In the genomic region with DNA sequence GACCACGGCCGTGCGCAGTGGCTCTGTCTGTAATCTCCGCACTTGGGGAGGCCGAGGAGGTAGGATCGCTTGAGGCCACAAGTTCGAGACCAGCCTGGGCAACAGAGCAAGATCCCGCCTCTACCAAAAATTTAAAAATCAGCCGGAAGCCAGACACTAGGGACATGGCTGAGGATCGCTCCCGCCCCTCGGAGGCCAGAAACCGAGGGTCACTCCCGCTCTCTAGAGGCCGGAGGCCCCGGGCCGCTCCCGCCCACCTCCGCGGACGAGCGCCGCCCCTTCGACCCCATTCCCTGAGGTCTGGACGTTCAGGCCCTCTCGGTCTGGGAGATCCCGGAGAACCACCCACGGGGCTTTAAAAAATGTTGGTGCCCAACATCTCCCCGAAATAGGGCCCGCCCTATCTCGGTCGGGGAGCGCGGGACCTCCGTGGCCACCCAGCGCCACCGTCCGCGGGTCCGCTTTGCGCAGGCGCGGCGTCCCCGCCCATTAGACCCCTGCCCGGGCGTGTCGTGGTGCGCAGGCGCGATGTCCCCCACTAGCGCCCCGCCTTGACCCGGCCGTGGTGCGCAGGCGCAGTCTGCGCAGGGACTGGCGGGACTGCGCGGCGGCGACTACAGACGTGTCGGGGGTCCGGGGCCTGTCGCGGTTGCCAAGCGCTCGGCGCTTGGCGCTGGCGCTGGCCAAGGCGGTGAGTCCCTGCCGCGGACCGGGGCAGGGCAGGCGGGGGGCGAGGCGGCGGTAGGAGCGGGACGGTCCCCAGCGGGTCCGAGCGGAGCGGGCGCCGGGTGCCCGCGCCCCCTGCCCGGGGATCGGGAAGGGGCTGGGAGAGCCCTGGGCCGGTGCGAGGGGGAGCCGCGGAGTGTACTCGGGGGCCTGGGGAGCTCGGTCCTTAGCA, we compare ENCODE assay signal across 8 cellular contexts.
DNase-seq lines count a peak whose midpoint lies in the region; ATAC-seq and TF ChIP-seq lines count a peak whose summit lies in the region.
"Not testable (repeated sequence)": the region's sequence is repeated elsewhere in the genome, so short reads cannot be mapped to it uniquely, and the experiment has no call there.

No MANE protein-coding gene starts in this region.

- H3K4me2 ChIP-seq in SK-N-SH: peak overlapping the region; percentile 72

- peak overlapping the region; percentile 85 for H2AFZ ChIP-seq in SK-N-SH (ENCODE audit: low read depth)

- not testable (repeated sequence) for TF ChIP-seq RAD21 in SK-N-SH (IDR thresholded peaks at IDR 0.05; ENCODE audit: low read length)

- CTCF ChIA-PET in BJ (lab: Yijun Ruan, JAX); SK-N-SH (lab: Yijun Ruan, JAX); activated naive CD4-positive, alpha-beta T cell treated with anti-CD3 and anti-CD28 coated beads, Interleukin-2, amount 10 ng/mL, durations not matched to agents 7 days and 5 days (lab: Charles Lee): not testable (repeated sequence)

- POLR2A ChIA-PET in BJ (lab: Charles Lee); SK-N-SH (lab: Yijun Ruan, JAX): not testable (repeated sequence)

- not testable (repeated sequence) for H3K36me3 ChIP-seq in BJ (ENCODE audit: control insufficient read depth, insufficient read depth, low read length); SK-N-SH (replicated peaks in 1 of 2; ENCODE audit: control insufficient read depth in 1 of 2, insufficient read depth in 2 of 2, low read length in 1 of 2)

- H3K27me3 ChIP-seq in BJ (ENCODE audit: control insufficient read depth, insufficient read depth, low read length); SK-N-SH (ENCODE audit: insufficient read depth): not testable (repeated sequence)

- H3K4me3 Mint-ChIP-seq in activated naive CD4-positive, alpha-beta T cell treated with anti-CD3 and anti-CD28 coated beads, Interleukin-2, amount 10 ng/mL, durations not matched to agents 7 days and 5 days: peak overlapping the region; percentile 79

- H3K27ac Mint-ChIP-seq in activated naive CD4-positive, alpha-beta T cell treated with anti-CD3 and anti-CD28 coated beads, Interleukin-2, amount 10 ng/mL, durations not matched to agents 7 days and 5 days: peak overlapping the region; percentile 86

- not testable (repeated sequence) for H3K36me3 Mint-ChIP-seq in activated naive CD4-positive, alpha-beta T cell treated with anti-CD3 and anti-CD28 coated beads, Interleukin-2, amount 10 ng/mL, durations not matched to agents 7 days and 5 days

- H3K9ac ChIP-seq in SK-N-SH: peak overlapping the region; percentile 81

- DNase-seq in BJ (ENCODE audit: low read depth): not testable (repeated sequence)
- DNase-seq in SK-N-SH (peak; percentile 25), fibroblast of pulmonary artery (ENCODE audit: low read depth) (peak; percentile 77), mucosa of gallbladder (ENCODE audit: low spot score) (peak; percentile 96)
- peak; percentile 88 for DNase-seq in activated naive CD4-positive, alpha-beta T cell treated with anti-CD3 and anti-CD28 coated beads, Interleukin-2, amount 10 ng/mL, durations not matched to agents 7 days and 5 days
- DNase-seq in stimulated activated CD4-positive, alpha-beta T cell treated with anti-CD3 and anti-CD28 coated beads, Interleukin-2, amount 100 ng/mL, for 48 hours: peak; percentile 58 to 87

- not testable (repeated sequence) for H3K9me2 ChIP-seq in SK-N-SH

- H3K79me2 ChIP-seq in SK-N-SH (ENCODE audit: insufficient read depth): peaks cover 13% of the 10 kb centered on the region; the same call in 1 of the 2 replicates

- not testable (repeated sequence) for H3K4me1 ChIP-seq in SK-N-SH (ENCODE audit: control insufficient read depth in 1 of 2, insufficient read depth in 2 of 2, low read depth in 1 of 2, low read length in 1 of 2)

- H3K27ac ChIP-seq in SK-N-SH (ENCODE audit: low read depth in 2 of 2, low read length in 1 of 2): peak overlapping the region; percentile 51 to 73; a peak in 3 of 4 replicates

- H3K9me3 ChIP-seq in SK-N-SH: not testable (repeated sequence)

- H3K9me3 Mint-ChIP-seq in activated naive CD4-positive, alpha-beta T cell treated with anti-CD3 and anti-CD28 coated beads, Interleukin-2, amount 10 ng/mL, durations not matched to agents 7 days and 5 days: not testable (repeated sequence)

- H3F3A ChIP-seq in SK-N-SH (replicated peaks; ENCODE audit: insufficient read depth): not testable (repeated sequence)

- TF ChIP-seq CTCF in BJ (IDR thresholded peaks at IDR 0.05; ENCODE audit: insufficient read depth, low read depth, low read length); SK-N-SH (IDR thresholded peaks at IDR 0.05); fibroblast of pulmonary artery (IDR thresholded peaks at IDR 0.05; ENCODE audit: low read length, missing control alignments): not testable (repeated sequence)

- not testable (repeated sequence) for H3K27me3 Mint-ChIP-seq in activated naive CD4-positive, alpha-beta T cell treated with anti-CD3 and anti-CD28 coated beads, Interleukin-2, amount 10 ng/mL, durations not matched to agents 7 days and 5 days

- TF ChIP-seq EP300 in SK-N-SH (IDR thresholded peaks at IDR 0.05; ENCODE audit: borderline replicate concordance in 1 of 2, low read depth in 1 of 2, low read length in 1 of 2): not testable (repeated sequence)

- peak; percentile 92 for ATAC-seq in GM19452 (IDR thresholded peaks at IDR 0.05; ENCODE audit: unreplicated experiment)
- ATAC-seq in HG03159 (IDR thresholded peaks at IDR 0.05; ENCODE audit: unreplicated experiment): peak; percentile 88

- not testable (repeated sequence) for H4K20me1 ChIP-seq in SK-N-SH (ENCODE audit: insufficient read depth)

- H3K4me1 Mint-ChIP-seq in activated naive CD4-positive, alpha-beta T cell treated with anti-CD3 and anti-CD28 coated beads, Interleukin-2, amount 10 ng/mL, durations not matched to agents 7 days and 5 days: peaks cover 17% of the 10 kb centered on the region

- WGBS in SK-N-SH (ENCODE audit: low lambda C conversion rate): 2% methylated on average over 18 of the region's 99 CpGs

- H3K4me3 ChIP-seq in BJ (ENCODE audit: low read depth, low read length) (peak overlapping the region; percentile 64), SK-N-SH (ENCODE audit: low read depth in 2 of 2, low read length in 1 of 2) (peak overlapping the region; percentile 61 to 73), fibroblast of pulmonary artery (replicated peaks; ENCODE audit: low read depth, low read length) (peak overlapping the region; percentile 63)

TF ChIP-seq in SK-N-SH, 30 proteins besides CTCF, POLR2A, EP300 and RAD21:
- TF ChIP-seq NRF1 (IDR thresholded peaks at IDR 0.05; ENCODE audit: low read depth, low read length) (peak; percentile 76), POLR2AphosphoS5 (IDR thresholded peaks at IDR 0.05; ENCODE audit: low read depth, low read length) (peak; percentile 43)
